Comparison of ENCODE assay signal across 8 cellular contexts in genomic region chr6:13375360-13375878, GRCh38. TPM values are rescaled to one million over a fixed set of nuclear protein-coding genes. Genes with fewer than 3 reads are reported as not detected.
DNase-seq lines count a peak whose midpoint lies in the region; ATAC-seq and TF ChIP-seq lines count a peak whose summit lies in the region.

No MANE protein-coding gene starts in this region.

- no peak overlapping the region for H3K27ac Mint-ChIP-seq in activated CD4-positive, alpha-beta memory T cell treated with anti-CD3 and anti-CD28 coated beads, Interleukin-2, amount 10 ng/mL, durations not matched to agents 7 days and 5 days

- no peak for TF ChIP-seq EP300 in gastroesophageal sphincter (IDR thresholded peaks at IDR 0.05)

- no peaks in the 10 kb centered on the region for H3K9me3 ChIP-seq in gastroesophageal sphincter

- H3K27ac ChIP-seq in gastroesophageal sphincter, result no peak overlapping the region

- ATAC-seq in HG02870 (IDR thresholded peaks at IDR 0.05; ENCODE audit: unreplicated experiment), result peak; percentile 75
- ATAC-seq in gastroesophageal sphincter, result no peak
- no peak for ATAC-seq in sciatic nerve

- DNase-seq in GM19238 (ENCODE audit: insufficient read length, low spot score), result peak; percentile 60
- peak; percentile 41 for DNase-seq in activated CD4-positive, alpha-beta memory T cell treated with anti-CD3 and anti-CD28 coated beads, Interleukin-2, amount 10 ng/mL, durations not matched to agents 7 days and 5 days
- peak; percentile 33 to 41 for DNase-seq in stimulated activated CD4-positive, alpha-beta T cell treated with anti-CD3 and anti-CD28 coated beads, Interleukin-4, amount 100 ng/mL, for 48 hours (ENCODE audit: low read depth in 2 of 2)
- DNase-seq in sciatic nerve (ENCODE audit: low spot score), result no peak
- DNase-seq in anterior cingulate cortex (lab: John Stamatoyannopoulos, UW), result no peak
- no peak for DNase-seq in midbrain (lab: John Stamatoyannopoulos, UW)

- no peaks in the 10 kb centered on the region for H3K9me3 Mint-ChIP-seq in activated CD4-positive, alpha-beta memory T cell treated with anti-CD3 and anti-CD28 coated beads, Interleukin-2, amount 10 ng/mL, durations not matched to agents 7 days and 5 days

- TF ChIP-seq POLR2A in gastroesophageal sphincter (IDR thresholded peaks at IDR 0.05), result no peak

- H3K27me3 Mint-ChIP-seq in activated CD4-positive, alpha-beta memory T cell treated with anti-CD3 and anti-CD28 coated beads, Interleukin-2, amount 10 ng/mL, durations not matched to agents 7 days and 5 days, result no peaks in the 10 kb centered on the region

- CTCF ChIA-PET in activated CD4-positive, alpha-beta memory T cell treated with anti-CD3 and anti-CD28 coated beads, Interleukin-2, amount 10 ng/mL, durations not matched to agents 7 days and 5 days (lab: Charles Lee), result interaction anchor here (0.6 to 1.9 kb wide), 5 partner anchors 8 to 200 kb away, joined by 3 to 5 read pairs (median 4); partner anchors contain the start of gene SIRT5

- no peaks in the 10 kb centered on the region for H3K27me3 ChIP-seq in gastroesophageal sphincter

- WGBS in gastroesophageal sphincter (ENCODE audit: low coverage in 1 of 2), 2 donors, result 91 to 96% methylated on average over 4 to 6 of the region's 9 CpGs

- H3K4me3 Mint-ChIP-seq in activated CD4-positive, alpha-beta memory T cell treated with anti-CD3 and anti-CD28 coated beads, Interleukin-2, amount 10 ng/mL, durations not matched to agents 7 days and 5 days, result no peak overlapping the region

- H3K4me1 ChIP-seq in gastroesophageal sphincter, result peaks cover 0 to 5% (median 0%) of the 10 kb centered on the region in 3 donors

- intact Hi-C loops in sciatic nerve (cut with DNase I), result no loop called here

- POLR2A ChIA-PET in activated CD4-positive, alpha-beta memory T cell treated with anti-CD3 and anti-CD28 coated beads, Interleukin-2, amount 10 ng/mL, durations not matched to agents 7 days and 5 days (lab: Charles Lee), result interaction anchor here (0.9 to 1.6 kb wide), 4 partner anchors 18 to 57 kb away, joined by 3 to 9 read pairs (median 4); partner anchors contain the start of gene TBC1D7

- no peaks in the 10 kb centered on the region for H3K36me3 Mint-ChIP-seq in activated CD4-positive, alpha-beta memory T cell treated with anti-CD3 and anti-CD28 coated beads, Interleukin-2, amount 10 ng/mL, durations not matched to agents 7 days and 5 days (ENCODE audit: low read depth)

- no peak for TF ChIP-seq CTCF in gastroesophageal sphincter (IDR thresholded peaks at IDR 0.05)

- no peaks in the 10 kb centered on the region for H3K36me3 ChIP-seq in gastroesophageal sphincter

- no peak overlapping the region for H3K4me3 ChIP-seq in gastroesophageal sphincter

- peaks cover 11% of the 10 kb centered on the region for H3K4me1 Mint-ChIP-seq in activated CD4-positive, alpha-beta memory T cell treated with anti-CD3 and anti-CD28 coated beads, Interleukin-2, amount 10 ng/mL, durations not matched to agents 7 days and 5 days

RNA-seq across cellular contexts. Expression of gene TBC1D7, which starts 47.1 kb away (rescaled TPM):
- 10 to 100 TPM; 18.7 to 19.1 TPM for total RNA-seq in activated CD4-positive, alpha-beta memory T cell treated with anti-CD3 and anti-CD28 coated beads, Interleukin-2, amount 10 ng/mL, durations not matched to agents 7 days and 5 days
- total RNA-seq in gastroesophageal sphincter (10 to 100 TPM in 1 of 4 donors, 1 to 10 TPM in 3; 5.1 to 14.5 (median 7.3) TPM), sciatic nerve (10.2 TPM)

Comparison
In these comparisons a context has a peak if more than half of its experiments do, and no peak if none do; other contexts are left out.
1. DNase-seq: peak in GM19238 (single experiment), activated CD4-positive, alpha-beta memory T cell treated with anti-CD3 and anti-CD28 coated beads, Interleukin-2, amount 10 ng/mL, durations not matched to agents 7 days and 5 days (single experiment) and stimulated activated CD4-positive, alpha-beta T cell treated with anti-CD3 and anti-CD28 coated beads, Interleukin-4, amount 100 ng/mL, for 48 hours (2 of 2); none in sciatic nerve (single experiment), anterior cingulate cortex (0 of 58) and midbrain (single experiment).